ENCODE assay signal across 8 cellular contexts in genomic region chr11:76209956-76210885, GRCh38. TPM values are rescaled to one million over a fixed set of nuclear protein-coding genes. Genes with fewer than 3 reads are reported as not detected.
DNase-seq lines count a peak whose midpoint lies in the region; FAIRE-seq and TF ChIP-seq lines count a peak whose summit lies in the region.

No MANE protein-coding gene starts in this region.

- H3K4me3 Mint-ChIP-seq in activated T-cell treated with anti-CD3 and anti-CD28 coated beads, Interleukin-2, amount 50 U/mL, for 24 hours = peak overlapping the region; percentile 51
- peak overlapping the region; percentile 53 for H3K4me3 Mint-ChIP-seq in osteocyte (ENCODE audit: unreplicated experiment)

- H3K9me3 Mint-ChIP-seq in activated T-cell treated with anti-CD3 and anti-CD28 coated beads, Interleukin-2, amount 50 U/mL, for 24 hours = no peaks in the 10 kb centered on the region
- H3K9me3 Mint-ChIP-seq in osteocyte (ENCODE audit: unreplicated experiment) = no peaks in the 10 kb centered on the region

- no peaks in the 10 kb centered on the region for H3K36me3 Mint-ChIP-seq in activated T-cell treated with anti-CD3 and anti-CD28 coated beads, Interleukin-2, amount 50 U/mL, for 24 hours (ENCODE audit: low read depth)
- no peaks in the 10 kb centered on the region for H3K36me3 Mint-ChIP-seq in osteocyte (ENCODE audit: unreplicated experiment)

- H3K4me1 Mint-ChIP-seq in activated T-cell treated with anti-CD3 and anti-CD28 coated beads, Interleukin-2, amount 50 U/mL, for 24 hours (ENCODE audit: low read depth) = peaks cover 29% of the 10 kb centered on the region
- peaks cover 21% of the 10 kb centered on the region for H3K4me1 Mint-ChIP-seq in osteocyte (ENCODE audit: unreplicated experiment)

- DNase-seq in DMS 273 (lab: John Stamatoyannopoulos, UW; ENCODE audit: unreplicated experiment) (peak; percentile 77), DMS 273 treated with DMSO at 0.1 percent for 48 hours (lab: John Stamatoyannopoulos, UW) (no peak), NCI-H1105 treated with DMSO at 0.1 percent for 48 hours (lab: John Stamatoyannopoulos, UW) (peak; percentile 50), frontal cortex (ENCODE audit: low spot score in 2 of 2) (peak; percentile 53 to 63), osteocyte (ENCODE audit: extremely low spot score, unreplicated experiment) (no peak), SKM-1 (lab: John Stamatoyannopoulos, UW; ENCODE audit: unreplicated experiment) (no peak), superior temporal gyrus (ENCODE audit: extremely low spot score) (no peak)
- DNase-seq in activated T-cell treated with anti-CD3 and anti-CD28 coated beads, Interleukin-2, amount 50 U/mL, for 24 hours = peak; percentile 61

- no peak for TF ChIP-seq CTCF in osteocyte (IDR thresholded peaks at IDR 0.05)

- no peak overlapping the region for H3K27ac Mint-ChIP-seq in activated T-cell treated with anti-CD3 and anti-CD28 coated beads, Interleukin-2, amount 50 U/mL, for 24 hours
- no peak overlapping the region for H3K27ac Mint-ChIP-seq in osteocyte (ENCODE audit: unreplicated experiment)

- no peak for FAIRE-seq in frontal cortex (lab: Jason Lieb, UNC)

- H3K27me3 Mint-ChIP-seq in activated T-cell treated with anti-CD3 and anti-CD28 coated beads, Interleukin-2, amount 50 U/mL, for 24 hours = peaks cover 57% of the 10 kb centered on the region
- peaks cover 32% of the 10 kb centered on the region for H3K27me3 Mint-ChIP-seq in osteocyte (ENCODE audit: unreplicated experiment)

RNA-seq across cellular contexts. Expression of gene WNT11, which starts 3.9 kb away (rescaled TPM):
- total RNA-seq in frontal cortex (5.7 TPM), osteocyte (3.2 and 4.1 TPM in 2 replicates)

Comparison
In these comparisons a context has a peak if more than half of its experiments do, and no peak if none do; other contexts are left out.
1. DNase-seq: peak in DMS 273 (single experiment), NCI-H1105 treated with DMSO at 0.1 percent for 48 hours (single experiment), activated T-cell treated with anti-CD3 and anti-CD28 coated beads, Interleukin-2, amount 50 U/mL, for 24 hours (single experiment) and frontal cortex (2 of 2); none in DMS 273 treated with DMSO at 0.1 percent for 48 hours (single experiment), osteocyte (single experiment), SKM-1 (single experiment) and superior temporal gyrus (single experiment).